ENCODE assay signal across 1 cellular context in the genomic region with DNA sequence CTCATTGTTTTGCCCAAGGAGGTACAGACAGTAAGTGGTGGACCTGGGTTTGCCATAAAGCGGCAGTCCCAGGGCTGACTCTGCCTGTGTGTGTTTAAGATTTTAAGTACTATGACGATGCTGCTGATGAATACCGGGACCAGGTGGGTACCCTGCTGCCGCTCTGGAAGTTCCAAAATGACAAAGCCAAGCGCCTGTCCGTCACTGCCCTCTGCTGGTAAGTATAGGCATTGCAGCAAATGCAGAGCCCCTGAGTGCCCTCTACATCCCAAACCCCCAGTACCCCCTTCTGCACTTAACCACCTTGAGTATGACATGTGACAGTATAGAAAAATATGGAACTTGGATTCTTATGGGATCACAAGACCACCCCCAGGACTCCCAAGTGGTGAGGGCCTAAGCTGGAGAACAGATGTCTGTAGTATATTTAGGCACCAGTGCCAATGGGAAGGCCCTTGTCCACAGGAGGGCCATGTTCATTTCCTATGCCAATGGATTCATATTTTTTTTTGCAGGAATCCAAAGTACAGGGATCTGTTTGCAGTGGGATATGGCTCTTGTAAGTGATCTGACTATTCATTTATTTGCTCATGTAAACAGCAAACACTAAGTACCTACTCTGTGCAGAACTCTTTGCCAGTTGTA.
TF ChIP-seq lines count a peak whose summit lies in the region.

No MANE protein-coding gene starts in this region.

TF ChIP-seq in GM12878, 131 proteins besides CTCF, POLR2A, EP300 and RAD21 (continued from another document):
- TF ChIP-seq, protein P1, sequence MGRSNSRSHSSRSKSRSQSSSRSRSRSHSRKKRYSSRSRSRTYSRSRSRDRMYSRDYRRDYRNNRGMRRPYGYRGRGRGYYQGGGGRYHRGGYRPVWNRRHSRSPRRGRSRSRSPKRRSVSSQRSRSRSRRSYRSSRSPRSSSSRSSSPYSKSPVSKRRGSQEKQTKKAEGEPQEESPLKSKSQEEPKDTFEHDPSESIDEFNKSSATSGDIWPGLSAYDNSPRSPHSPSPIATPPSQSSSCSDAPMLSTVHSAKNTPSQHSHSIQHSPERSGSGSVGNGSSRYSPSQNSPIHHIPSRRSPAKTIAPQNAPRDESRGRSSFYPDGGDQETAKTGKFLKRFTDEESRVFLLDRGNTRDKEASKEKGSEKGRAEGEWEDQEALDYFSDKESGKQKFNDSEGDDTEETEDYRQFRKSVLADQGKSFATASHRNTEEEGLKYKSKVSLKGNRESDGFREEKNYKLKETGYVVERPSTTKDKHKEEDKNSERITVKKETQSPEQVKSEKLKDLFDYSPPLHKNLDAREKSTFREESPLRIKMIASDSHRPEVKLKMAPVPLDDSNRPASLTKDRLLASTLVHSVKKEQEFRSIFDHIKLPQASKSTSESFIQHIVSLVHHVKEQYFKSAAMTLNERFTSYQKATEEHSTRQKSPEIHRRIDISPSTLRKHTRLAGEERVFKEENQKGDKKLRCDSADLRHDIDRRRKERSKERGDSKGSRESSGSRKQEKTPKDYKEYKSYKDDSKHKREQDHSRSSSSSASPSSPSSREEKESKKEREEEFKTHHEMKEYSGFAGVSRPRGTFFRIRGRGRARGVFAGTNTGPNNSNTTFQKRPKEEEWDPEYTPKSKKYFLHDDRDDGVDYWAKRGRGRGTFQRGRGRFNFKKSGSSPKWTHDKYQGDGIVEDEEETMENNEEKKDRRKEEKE (IDR thresholded peaks at IDR 0.05), result no peak
- TF ChIP-seq, protein P2, sequence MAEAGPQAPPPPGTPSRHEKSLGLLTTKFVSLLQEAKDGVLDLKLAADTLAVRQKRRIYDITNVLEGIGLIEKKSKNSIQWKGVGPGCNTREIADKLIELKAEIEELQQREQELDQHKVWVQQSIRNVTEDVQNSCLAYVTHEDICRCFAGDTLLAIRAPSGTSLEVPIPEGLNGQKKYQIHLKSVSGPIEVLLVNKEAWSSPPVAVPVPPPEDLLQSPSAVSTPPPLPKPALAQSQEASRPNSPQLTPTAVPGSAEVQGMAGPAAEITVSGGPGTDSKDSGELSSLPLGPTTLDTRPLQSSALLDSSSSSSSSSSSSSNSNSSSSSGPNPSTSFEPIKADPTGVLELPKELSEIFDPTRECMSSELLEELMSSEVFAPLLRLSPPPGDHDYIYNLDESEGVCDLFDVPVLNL (IDR thresholded peaks at IDR 0.05; ENCODE audit: low read depth, low read length), result no peak
- TF ChIP-seq SPI1 (IDR thresholded peaks at IDR 0.05; ENCODE audit: borderline replicate concordance, insufficient read depth, low read depth, low read length) (no peak), TCF12 (IDR thresholded peaks at IDR 0.05; ENCODE audit: low read depth, low read length) (0 out of 2 replicates have a peak, but pooled peaks have one; percentile 47), MTA2 (IDR thresholded peaks at IDR 0.05; ENCODE audit: low read depth) (no peak), BCL3 (IDR thresholded peaks at IDR 0.05; ENCODE audit: borderline replicate concordance, insufficient read depth, low read depth, low read length, poor library complexity, severe bottlenecking) (no peak), KDM1A (IDR thresholded peaks at IDR 0.05; ENCODE audit: borderline replicate concordance) (no peak), DPF2 (IDR thresholded peaks at IDR 0.05) (no peak), RB1 (IDR thresholded peaks at IDR 0.05; ENCODE audit: borderline replicate concordance) (peak; percentile 51; the same call in 1 of the 2 replicates), POU2F2 (IDR thresholded peaks at IDR 0.05; ENCODE audit: borderline replicate concordance, low read depth, low read length) (no peak), GATAD2B (conservative IDR thresholded peaks at IDR 0.05; ENCODE audit: low read depth) (no peak), KAT2A (conservative IDR thresholded peaks at IDR 0.05; ENCODE audit: control insufficient read depth, low read depth, low read length) (no peak), ATF7 (IDR thresholded peaks at IDR 0.05; ENCODE audit: low read depth) (no peak), SRF (IDR thresholded peaks at IDR 0.05; ENCODE audit: low read depth in 2 of 2, low read length in 2 of 2) (no peak), NR2F1 (conservative IDR thresholded peaks at IDR 0.05) (0 out of 2 replicates have a peak, but pooled peaks have one; percentile 19), BACH1 (IDR thresholded peaks at IDR 0.05; ENCODE audit: borderline replicate concordance) (no peak), LARP7 (IDR thresholded peaks at IDR 0.05) (no peak), MXI1 (IDR thresholded peaks at IDR 0.05; ENCODE audit: low read depth, low read length) (no peak), NR2C2 (IDR thresholded peaks at IDR 0.05; ENCODE audit: borderline replicate concordance, control insufficient read depth, insufficient read length, low read depth) (no peak), TARDBP (IDR thresholded peaks at IDR 0.05; ENCODE audit: borderline replicate concordance) (no peak), MTA3 (IDR thresholded peaks at IDR 0.05; ENCODE audit: borderline replicate concordance, low read length) (no peak), ZZZ3 (IDR thresholded peaks at IDR 0.05; ENCODE audit: control insufficient read depth, insufficient read length, low read depth) (no peak), BRCA1 (IDR thresholded peaks at IDR 0.05; ENCODE audit: low read depth, low read length) (no peak), RAD51 (IDR thresholded peaks at IDR 0.05) (no peak), MYB (IDR thresholded peaks at IDR 0.05; ENCODE audit: borderline replicate concordance, low read depth, low read length) (no peak), HDAC2 (IDR thresholded peaks at IDR 0.05) (no peak), ESRRA (IDR thresholded peaks at IDR 0.05; ENCODE audit: low read length) (no peak), TCF3 (IDR thresholded peaks at IDR 0.05; ENCODE audit: borderline replicate concordance, insufficient read depth, low read depth, low read length) (0 out of 2 replicates have a peak, but pooled peaks have one; percentile 27), NBN (IDR thresholded peaks at IDR 0.05) (no peak), SMAD1 (IDR thresholded peaks at IDR 0.05; ENCODE audit: low read depth, partially characterized antibody) (no peak), SMAD5 (IDR thresholded peaks at IDR 0.05; ENCODE audit: low read depth) (no peak), YBX1 (IDR thresholded peaks at IDR 0.05) (no peak)
- TF ChIP-seq, protein P3, sequence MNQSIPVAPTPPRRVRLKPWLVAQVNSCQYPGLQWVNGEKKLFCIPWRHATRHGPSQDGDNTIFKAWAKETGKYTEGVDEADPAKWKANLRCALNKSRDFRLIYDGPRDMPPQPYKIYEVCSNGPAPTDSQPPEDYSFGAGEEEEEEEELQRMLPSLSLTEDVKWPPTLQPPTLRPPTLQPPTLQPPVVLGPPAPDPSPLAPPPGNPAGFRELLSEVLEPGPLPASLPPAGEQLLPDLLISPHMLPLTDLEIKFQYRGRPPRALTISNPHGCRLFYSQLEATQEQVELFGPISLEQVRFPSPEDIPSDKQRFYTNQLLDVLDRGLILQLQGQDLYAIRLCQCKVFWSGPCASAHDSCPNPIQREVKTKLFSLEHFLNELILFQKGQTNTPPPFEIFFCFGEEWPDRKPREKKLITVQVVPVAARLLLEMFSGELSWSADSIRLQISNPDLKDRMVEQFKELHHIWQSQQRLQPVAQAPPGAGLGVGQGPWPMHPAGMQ (IDR thresholded peaks at IDR 0.05; ENCODE audit: borderline replicate concordance), result no peak
- TF ChIP-seq, protein P4, sequence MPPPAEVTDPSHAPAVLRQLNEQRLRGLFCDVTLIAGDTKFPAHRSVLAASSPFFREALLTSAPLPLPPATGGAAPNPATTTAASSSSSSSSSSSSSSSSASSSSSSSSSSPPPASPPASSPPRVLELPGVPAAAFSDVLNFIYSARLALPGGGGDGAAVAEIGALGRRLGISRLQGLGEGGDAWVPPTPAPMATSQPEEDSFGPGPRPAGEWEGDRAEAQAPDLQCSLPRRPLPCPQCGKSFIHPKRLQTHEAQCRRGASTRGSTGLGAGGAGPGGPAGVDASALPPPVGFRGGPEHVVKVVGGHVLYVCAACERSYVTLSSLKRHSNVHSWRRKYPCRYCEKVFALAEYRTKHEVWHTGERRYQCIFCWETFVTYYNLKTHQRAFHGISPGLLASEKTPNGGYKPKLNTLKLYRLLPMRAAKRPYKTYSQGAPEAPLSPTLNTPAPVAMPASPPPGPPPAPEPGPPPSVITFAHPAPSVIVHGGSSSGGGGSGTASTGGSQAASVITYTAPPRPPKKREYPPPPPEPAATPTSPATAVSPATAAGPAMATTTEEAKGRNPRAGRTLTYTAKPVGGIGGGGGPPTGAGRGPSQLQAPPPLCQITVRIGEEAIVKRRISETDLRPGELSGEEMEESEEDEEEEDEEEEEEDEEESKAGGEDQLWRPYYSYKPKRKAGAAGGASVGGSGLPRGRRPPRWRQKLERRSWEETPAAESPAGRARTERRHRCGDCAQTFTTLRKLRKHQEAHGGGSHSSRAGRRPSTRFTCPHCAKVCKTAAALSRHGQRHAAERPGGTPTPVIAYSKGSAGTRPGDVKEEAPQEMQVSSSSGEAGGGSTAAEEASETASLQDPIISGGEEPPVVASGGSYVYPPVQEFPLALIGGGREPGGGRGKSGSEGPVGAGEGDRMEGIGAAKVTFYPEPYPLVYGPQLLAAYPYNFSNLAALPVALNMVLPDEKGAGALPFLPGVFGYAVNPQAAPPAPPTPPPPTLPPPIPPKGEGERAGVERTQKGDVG (CRISPR knock-in tag; IDR thresholded peaks at IDR 0.05), result no peak
